Comparison of ENCODE assay signal across 28 cellular contexts in genomic region chr6:16806363-16806762, GRCh38.
"Had no signal": no experiment of that assay in that cellular context is flagged by ENCODE, and none has a peak within 500 bp of the region (broad histone marks: within the 10 kb centered on the region; RNA-seq: fewer than 3 reads in every experiment).

No MANE protein-coding gene starts in this region.

- DNase-seq: colonic mucosa; cortex of kidney; effector CD8-positive, alpha-beta T cell; effector memory CD8-positive, alpha-beta T cell; endodermal cell; erythroblast; esophagus squamous epithelium; foreskin fibroblast; foreskin melanocyte; gastrocnemius medialis; glutamatergic neuron; head of caudate nucleus; heart right ventricle; hippocampal formation; immature natural killer cell; islet precursor cell; left cardiac atrium; left lung; left ventricle myocardium superior; lower lobe of right lung; mesenchymal stem cell; mucosa of descending colon; naive B cell had no signal

- H3K27me3 Mint-ChIP-seq: dendritic cell treated with granulocyte-macrophage colony-stimulating factor and Interleukin-4, amounts not matched to agents 40 ng/mL and 50 ng/mL, for 4 days had no signal

- H3K36me3 ChIP-seq: colonic mucosa, esophagus squamous epithelium, gastrocnemius medialis, heart right ventricle, left lung, lower lobe of right lung had no signal

- H3K9me3 ChIP-seq: colonic mucosa, esophagus squamous epithelium, gastrocnemius medialis, mucosa of descending colon had no signal

- H3K4me1 ChIP-seq: colonic mucosa, lower lobe of right lung had no signal

- H3K27ac Mint-ChIP-seq: dendritic cell treated with granulocyte-macrophage colony-stimulating factor and Interleukin-4, amounts not matched to agents 40 ng/mL and 50 ng/mL, for 4 days; effector memory CD8-positive, alpha-beta T cell; endodermal cell; immature natural killer cell; naive B cell had no signal

- ATAC-seq: effector memory CD8-positive, alpha-beta T cell; esophagus mucosa; gastrocnemius medialis; heart right ventricle; left cardiac atrium; left lung; left ventricle myocardium superior; lower lobe of right lung; mucosa of descending colon had no signal

- FAIRE-seq: endometrium had no signal

- H3K27me3 ChIP-seq: colonic mucosa, esophagus squamous epithelium, gastrocnemius medialis, heart right ventricle, left lung had no signal

- H3K4me1 Mint-ChIP-seq: immature natural killer cell, naive B cell had no signal

- H3K4me3 Mint-ChIP-seq: dendritic cell treated with granulocyte-macrophage colony-stimulating factor and Interleukin-4, amounts not matched to agents 40 ng/mL and 50 ng/mL, for 4 days; effector memory CD8-positive, alpha-beta T cell; endodermal cell; immature natural killer cell; mesothelial cell of epicardium; naive B cell had no signal

- H3K9me3 Mint-ChIP-seq: effector memory CD8-positive, alpha-beta T cell had no signal

- H3K27ac ChIP-seq: colonic mucosa, epithelial cell of prostate, esophagus squamous epithelium, gastrocnemius medialis, left lung, lower lobe of right lung had no signal

- H3K4me3 ChIP-seq: colonic mucosa, esophagus squamous epithelium, gastrocnemius medialis, heart right ventricle, left lung, lower lobe of right lung, mucosa of descending colon had no signal
